ENCODE assay signal across 21 cellular contexts in genomic region chr4:169628579-169628978, GRCh38. TPM values are rescaled to one million over a fixed set of nuclear protein-coding genes. Genes with fewer than 3 reads are reported as not detected.
DNase-seq lines count a peak whose midpoint lies in the region; ATAC-seq, FAIRE-seq and TF ChIP-seq lines count a peak whose summit lies in the region.
"Had no signal": no experiment of that assay in that cellular context is flagged by ENCODE, and none has a peak within 500 bp of the region (broad histone marks: within the 10 kb centered on the region; RNA-seq: fewer than 3 reads in every experiment).

No MANE protein-coding gene starts in this region.

- H3K36me3 ChIP-seq in BLaER1 (peaks cover 20% of the 10 kb centered on the region), Panc1 (ENCODE audit: control insufficient read depth, insufficient read depth, low read length) (no peaks in the 10 kb centered on the region)
- no peaks in the 10 kb centered on the region for H3K36me3 ChIP-seq in CD8-positive, alpha-beta T cell (ENCODE audit: insufficient read depth, low read length)

- FAIRE-seq in D721Med (lab: Jason Lieb, UNC) = no peak

- no peak for TF ChIP-seq CTCF in CD8-positive, alpha-beta T cell (IDR thresholded peaks at IDR 0.05)
- TF ChIP-seq CTCF in Panc1 (IDR thresholded peaks at IDR 0.05) = no peak
- no peak for TF ChIP-seq CTCF in epithelial cell of esophagus (IDR thresholded peaks at IDR 0.05; ENCODE audit: insufficient read depth, low read depth, low read length, missing control alignments)
- no peak for TF ChIP-seq CTCF in D721Med (IDR thresholded peaks at IDR 0.05; ENCODE audit: insufficient read depth, missing control alignments)

- H3K9me3 Mint-ChIP-seq in CD8-positive, alpha-beta T cell = no peaks in the 10 kb centered on the region

- no peaks in the 10 kb centered on the region for H3K9me3 ChIP-seq in BLaER1
- H3K9me3 ChIP-seq in CD8-positive, alpha-beta T cell (ENCODE audit: low read length) = no peaks in the 10 kb centered on the region
- H3K9me3 ChIP-seq in Panc1 (ENCODE audit: control insufficient read depth, insufficient read depth, low read depth, low read length) = no peaks in the 10 kb centered on the region

- H3K36me3 Mint-ChIP-seq in CD8-positive, alpha-beta T cell = peaks cover 10% of the 10 kb centered on the region

- peaks cover 42% of the 10 kb centered on the region for H3K4me1 Mint-ChIP-seq in CD8-positive, alpha-beta T cell (ENCODE audit: low read depth)

- CTCF ChIA-PET in CD8-positive, alpha-beta T cell (lab: Charles Lee) = no interaction called here
- CTCF ChIA-PET in Panc1 (lab: Charles Lee) = no interaction called here

- peak overlapping the region; percentile 14; the same call in 1 of the 2 replicates for H3K4me2 ChIP-seq in BLaER1
- H3K4me2 ChIP-seq: PC-9 had no signal

- H3K27ac ChIP-seq in BLaER1 = no peak overlapping the region
- no peak overlapping the region for H3K27ac ChIP-seq in CD8-positive, alpha-beta T cell (ENCODE audit: low read depth, low read length)
- H3K27ac ChIP-seq in Panc1 (ENCODE audit: low read length) = no peak overlapping the region
- H3K27ac ChIP-seq: PC-9 had no signal

- intact Hi-C loops in CD8-positive, alpha-beta T cell (cut with DNase I, micrococcal nuclease) = no loop called here
- intact Hi-C loops in Panc1 (cut with micrococcal nuclease; ENCODE audit: unreplicated experiment) = no loop called here

- POLR2A ChIA-PET in CD8-positive, alpha-beta T cell (lab: Charles Lee) = no interaction called here
- POLR2A ChIA-PET in Panc1 (lab: Charles Lee) = no interaction called here

- H3K9ac ChIP-seq in BLaER1 = no peak overlapping the region

- H3K27ac Mint-ChIP-seq in CD8-positive, alpha-beta T cell = peak overlapping the region; percentile 21
- H3K27ac Mint-ChIP-seq: CD14-positive monocyte had no signal

- H3K4me3 ChIP-seq in BLaER1 (no peak overlapping the region), Panc1 (ENCODE audit: low read depth in 2 of 2, low read length in 2 of 2) (no peak overlapping the region), epithelial cell of esophagus (ENCODE audit: low read length) (no peak overlapping the region)
- no peak overlapping the region for H3K4me3 ChIP-seq in CD8-positive, alpha-beta T cell (ENCODE audit: low read depth, low read length)
- H3K4me3 ChIP-seq: PC-9 had no signal

- TSS peak; percentile 13 for BruUV-seq in Panc1 (replicated peaks; lab: Mats Ljungman, UMichigan)

- no peak for DNase-seq in CD8-positive, alpha-beta T cell
- no peak for DNase-seq in Panc1 (ENCODE audit: low read depth, low spot score)
- DNase-seq in epithelial cell of esophagus (ENCODE audit: low read depth) = peak; percentile 43
- no peak for DNase-seq in A172 (ENCODE audit: low spot score)
- DNase-seq in D721Med (ENCODE audit: insufficient read length, low spot score) = no peak
- DNase-seq in NCI-H2171 (lab: John Stamatoyannopoulos, UW) = no peak
- DNase-seq: AML-193, COR-L47, DMS153, GF-D8, GOT3, NCI-H1417, NCI-H187, NCI-H2107, NCI-H2227 treated with DMSO at 0.1 percent for 48 hours, NCI-H524, NCI-H82, PC-9 had no signal

- H3K4me1 ChIP-seq in BLaER1 (peaks cover 7% of the 10 kb centered on the region), Panc1 (ENCODE audit: control insufficient read depth, insufficient read depth, low read length) (no peaks in the 10 kb centered on the region)
- H3K4me1 ChIP-seq in CD8-positive, alpha-beta T cell (ENCODE audit: insufficient read depth, low read length) = peaks cover under 1% of the 10 kb centered on the region

- no peak overlapping the region for H3K4me3 Mint-ChIP-seq in CD8-positive, alpha-beta T cell
- H3K4me3 Mint-ChIP-seq: CD14-positive monocyte had no signal

- no peaks in the 10 kb centered on the region for H3K27me3 Mint-ChIP-seq in CD8-positive, alpha-beta T cell (ENCODE audit: low read depth)

- no peak for ATAC-seq in CD8-positive, alpha-beta T cell
- ATAC-seq in Panc1 = no peak
- ATAC-seq: HCT116 had no signal

- in situ Hi-C loops in Panc1 (cut with HindIII; ENCODE audit: low pct_unique_long_range_greater_than_20kb, low sequenced_read_pairs) = no loop called here

- H3K27me3 ChIP-seq in BLaER1 (no peaks in the 10 kb centered on the region), Panc1 (ENCODE audit: control insufficient read depth, insufficient read depth, low read length) (no peaks in the 10 kb centered on the region)
- no peaks in the 10 kb centered on the region for H3K27me3 ChIP-seq in CD8-positive, alpha-beta T cell (ENCODE audit: insufficient read depth, low read length)

- H4K20me1 ChIP-seq in BLaER1 = peaks cover 46% of the 10 kb centered on the region

RNA-seq across cellular contexts. Expression of gene CLCN3, which starts 8.2 kb away (rescaled TPM):
- 10 to 100 TPM; 10.2 to 10.9 TPM for total RNA-seq in CD8-positive, alpha-beta T cell
- 38.3 TPM for total RNA-seq in Panc1 (2021; ENCODE audit: unreplicated experiment)
- 21.9 TPM for polyA plus RNA-seq in Panc1 (2012; ENCODE audit: insufficient read length)
- 35.5 and 42.3 TPM in 2 replicates for total RNA-seq in A172 (2014; rRNA removed; shearing (Covaris generic))

RNA-seq across cellular contexts. Expression of gene NEK1, which starts 16.2 kb away (rescaled TPM):
- 10 to 100 TPM; 13.8 to 15.5 TPM for total RNA-seq in CD8-positive, alpha-beta T cell
- total RNA-seq in Panc1 (2021; ENCODE audit: unreplicated experiment) = 9.2 TPM
- polyA plus RNA-seq in Panc1 (2012; ENCODE audit: insufficient read length) = 2.9 TPM
- total RNA-seq in A172 (2014; rRNA removed; shearing (Covaris generic)) = 7.8 and 8.3 TPM in 2 replicates
